36 cellular contexts compared by ENCODE assay signal in the genomic region with DNA sequence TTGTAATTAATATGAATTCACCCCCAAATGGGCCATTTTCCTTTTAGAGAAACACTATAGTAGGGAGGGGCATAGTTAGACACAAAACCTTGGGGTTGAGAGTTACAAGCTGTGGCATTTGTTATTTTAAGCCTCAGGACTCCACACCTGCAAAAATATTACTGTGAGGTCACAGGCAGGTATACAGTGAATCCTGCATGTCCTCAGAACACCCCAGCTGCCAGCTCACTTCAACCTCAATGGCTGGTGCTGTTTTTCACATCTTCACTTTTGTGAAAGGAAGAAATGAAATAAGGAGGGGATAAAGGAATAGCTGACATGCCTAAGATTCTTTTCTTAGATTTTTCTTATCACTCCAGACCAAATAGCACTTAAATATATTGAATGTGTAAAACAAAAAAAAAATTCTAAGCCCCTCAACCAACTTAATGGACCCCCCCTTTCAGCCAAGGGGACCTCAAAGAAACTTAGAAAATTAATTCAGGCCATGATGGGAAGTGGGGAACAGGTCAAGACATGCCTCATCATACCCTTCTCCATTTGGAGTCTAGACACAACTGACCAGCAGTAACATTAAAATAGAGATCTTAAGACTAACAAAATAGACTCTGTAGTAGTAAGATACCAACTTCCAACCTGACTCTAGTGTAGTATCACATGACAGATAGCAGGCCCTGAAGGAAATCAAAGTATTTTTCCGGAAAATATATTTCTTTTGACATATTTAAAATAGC. TPM values are rescaled to one million over a fixed set of nuclear protein-coding genes. Genes with fewer than 3 reads are reported as not detected.
DNase-seq lines count a peak whose midpoint lies in the region; ATAC-seq, FAIRE-seq and TF ChIP-seq lines count a peak whose summit lies in the region.
"Had no signal": no experiment of that assay in that cellular context is flagged by ENCODE, and none has a peak within 500 bp of the region (broad histone marks: within the 10 kb centered on the region; RNA-seq: fewer than 3 reads in every experiment).

No MANE protein-coding gene starts in this region.

- no peaks in the 10 kb centered on the region for H3K9me2 ChIP-seq in MM.1S (replicated peaks; ENCODE audit: insufficient read depth, low read length)

- peaks cover 15% of the 10 kb centered on the region for H3F3A ChIP-seq in MM.1S (ENCODE audit: insufficient read depth, low read length)

- H3K79me2 ChIP-seq in MM.1S (ENCODE audit: low read length), result peaks cover 90% of the 10 kb centered on the region

- no peaks in the 10 kb centered on the region for H4K20me1 ChIP-seq in MM.1S (ENCODE audit: insufficient read depth, low read length)

- peak overlapping the region; percentile 38; the same call in 1 of the 2 replicates for H3K9ac ChIP-seq in MM.1S (ENCODE audit: low read length)

- CTCF ChIA-PET in HEK293T (lab: Yijun Ruan, JAX), result no interaction called here

- POLR2A ChIA-PET in HEK293T (lab: Yijun Ruan, JAX), result no interaction called here

- ATAC-seq in GM21528 (IDR thresholded peaks at IDR 0.05; ENCODE audit: low FRiP score, unreplicated experiment), result no peak
- no peak for ATAC-seq in pancreas
- ATAC-seq: activated CD8-positive, alpha-beta T cell treated with anti-CD3 and anti-CD28 coated beads, Interleukin-2, amount 10 ng/mL, durations not matched to agents 7 days and 5 days; activated T-helper 17 cell treated with anti-CD3 and anti-CD28 coated beads, Interleukin-2, amount 50 U/mL, for 72 hours; body of pancreas; gastroesophageal sphincter; left lobe of liver; right cardiac atrium had no signal

- intact Hi-C loops in pancreas (cut with DNase I), result no loop called here

- H3K4me2 ChIP-seq in MM.1S (ENCODE audit: low read depth, low read length), result peak overlapping the region; percentile 35
- H3K4me2 ChIP-seq: hepatocyte had no signal

- H3K27ac Mint-ChIP-seq in mesothelial cell of epicardium, result peak overlapping the region; percentile 89
- H3K27ac Mint-ChIP-seq: activated CD8-positive, alpha-beta T cell treated with anti-CD3 and anti-CD28 coated beads, Interleukin-2, amount 10 ng/mL, durations not matched to agents 7 days and 5 days; activated naive CD4-positive, alpha-beta T cell treated with anti-CD3 and anti-CD28 coated beads, Interleukin-2, amount 10 ng/mL, durations not matched to agents 7 days and 5 days; activated T-helper 17 cell treated with anti-CD3 and anti-CD28 coated beads, Interleukin-2, amount 50 U/mL, for 72 hours; memory B cell; stimulated activated naive CD8-positive, alpha-beta T cell treated with anti-CD3 and anti-CD28 coated beads, Interleukin-15, Interleukin-2, amounts not matched to agents 100 ng/mL and 50 ng/mL, for 24 hours had no signal

- no peak for FAIRE-seq in pancreas (lab: Jason Lieb, UNC)

- H2AFZ ChIP-seq in MM.1S (ENCODE audit: low read length), result no peak overlapping the region
- H2AFZ ChIP-seq: hepatocyte had no signal

- DNase-seq in H7 (peak; percentile 32), MM.1S (peak; percentile 90), epithelial cell of prostate (ENCODE audit: low read depth, low spot score) (no peak), mesothelial cell of epicardium (ENCODE audit: low spot score in 2 of 2, unreplicated experiment in 2 of 2) (no peak), NAMALWA (ENCODE audit: low spot score) (no peak), HEK293T (ENCODE audit: extremely low spot score) (no peak), pancreas (no peak)
- DNase-seq: activated CD4-positive, alpha-beta T cell treated with anti-CD3 and anti-CD28 coated beads for 4 hours; activated CD8-positive, alpha-beta T cell treated with anti-CD3 and anti-CD28 coated beads, Interleukin-2, amount 10 ng/mL, durations not matched to agents 7 days and 5 days; activated naive CD4-positive, alpha-beta T cell treated with anti-CD3 and anti-CD28 coated beads, Interleukin-2, amount 10 ng/mL, durations not matched to agents 7 days and 5 days; adrenal gland; AML-193; body of pancreas; CD4-positive, CD25-positive, alpha-beta regulatory T cell; DND-41; HCEC 1CT; KBM-7; NCI-H1417 treated with DMSO at 0.1 percent for 48 hours; NCI-H2081; NCI-H226; NCI-H69; right cardiac atrium; SHP77 treated with DMSO at 0.1 percent for 48 hours; stimulated activated CD4-positive, alpha-beta T cell treated with anti-CD3 and anti-CD28 coated beads, Interleukin-2, amount 100 ng/mL, for 24 hours; stimulated activated CD8-positive, alpha-beta memory T cell treated with anti-CD3 and anti-CD28 coated beads, Interleukin-4, amount 100 ng/mL, for 48 hours; uterus had no signal

- H3K9me3 Mint-ChIP-seq in mesothelial cell of epicardium, result no peaks in the 10 kb centered on the region
- H3K9me3 Mint-ChIP-seq: activated naive CD4-positive, alpha-beta T cell treated with anti-CD3 and anti-CD28 coated beads, Interleukin-2, amount 10 ng/mL, durations not matched to agents 7 days and 5 days; activated T-helper 17 cell treated with anti-CD3 and anti-CD28 coated beads, Interleukin-2, amount 50 U/mL, for 72 hours; CD4-positive, CD25-positive, alpha-beta regulatory T cell; memory B cell; stimulated activated naive CD8-positive, alpha-beta T cell treated with anti-CD3 and anti-CD28 coated beads, Interleukin-15, Interleukin-2, amounts not matched to agents 100 ng/mL and 50 ng/mL, for 24 hours had no signal

- H3K9me3 ChIP-seq in MM.1S (replicated peaks; ENCODE audit: insufficient read depth, low read length) (no peaks in the 10 kb centered on the region), pancreas (no peaks in the 10 kb centered on the region)
- H3K9me3 ChIP-seq: adrenal gland, body of pancreas, gastroesophageal sphincter, neutrophil, thoracic aorta, uterus had no signal

- no peak overlapping the region for H3K4me3 Mint-ChIP-seq in mesothelial cell of epicardium
- H3K4me3 Mint-ChIP-seq: activated CD8-positive, alpha-beta T cell treated with anti-CD3 and anti-CD28 coated beads, Interleukin-2, amount 10 ng/mL, durations not matched to agents 7 days and 5 days; activated naive CD4-positive, alpha-beta T cell treated with anti-CD3 and anti-CD28 coated beads, Interleukin-2, amount 10 ng/mL, durations not matched to agents 7 days and 5 days; activated T-helper 17 cell treated with anti-CD3 and anti-CD28 coated beads, Interleukin-2, amount 50 U/mL, for 72 hours; CD4-positive, CD25-positive, alpha-beta regulatory T cell; memory B cell; stimulated activated naive CD8-positive, alpha-beta T cell treated with anti-CD3 and anti-CD28 coated beads, Interleukin-15, Interleukin-2, amounts not matched to agents 100 ng/mL and 50 ng/mL, for 24 hours had no signal

- TF ChIP-seq CTCF in MM.1S (IDR thresholded peaks at IDR 0.05; ENCODE audit: low read length), result no peak
- no peak for TF ChIP-seq CTCF in mesothelial cell of epicardium (IDR thresholded peaks at IDR 0.05; ENCODE audit: unreplicated experiment)
- no peak for TF ChIP-seq CTCF in pancreas (IDR thresholded peaks at IDR 0.05)

- H3K4me1 Mint-ChIP-seq in mesothelial cell of epicardium, result peaks cover 13% of the 10 kb centered on the region
- H3K4me1 Mint-ChIP-seq: activated naive CD4-positive, alpha-beta T cell treated with anti-CD3 and anti-CD28 coated beads, Interleukin-2, amount 10 ng/mL, durations not matched to agents 7 days and 5 days had no signal

- peaks cover 2% of the 10 kb centered on the region for H3K36me3 ChIP-seq in H7 (replicated peaks; ENCODE audit: control insufficient read depth, insufficient read depth, low read length)
- H3K36me3 ChIP-seq in MM.1S (replicated peaks; ENCODE audit: insufficient read depth, low read length), result no peaks in the 10 kb centered on the region
- H3K36me3 ChIP-seq in pancreas, result no peaks in the 10 kb centered on the region
- H3K36me3 ChIP-seq: adrenal gland, thoracic aorta, uterus had no signal

- H3K27ac ChIP-seq in MM.1S (ENCODE audit: low read length) (peak overlapping the region; percentile 85), epithelial cell of prostate (peak overlapping the region; percentile 62), pancreas (no peak overlapping the region)
- H3K27ac ChIP-seq: adrenal gland, body of pancreas, gastroesophageal sphincter, hepatocyte, neutrophil, thoracic aorta, uterus, VCaP had no signal

- WGBS in pancreas, 2 donors, result 92 to 98% methylated on average over 1 of the region's 1 CpG

- peaks cover 10% of the 10 kb centered on the region for H3K36me3 Mint-ChIP-seq in mesothelial cell of epicardium

- H3K4me3 ChIP-seq in H7 (ENCODE audit: insufficient read depth, low read depth, low read length), result no peak overlapping the region
- no peak overlapping the region for H3K4me3 ChIP-seq in MM.1S (ENCODE audit: low read length)
- H3K4me3 ChIP-seq in pancreas, result no peak overlapping the region
- H3K4me3 ChIP-seq: adrenal gland, body of pancreas, gastroesophageal sphincter, hepatocyte, thoracic aorta, uterus had no signal

- H3K27me3 ChIP-seq in H7 (ENCODE audit: control insufficient read depth, insufficient read depth, low read length), result no peaks in the 10 kb centered on the region
- H3K27me3 ChIP-seq in MM.1S (replicated peaks; ENCODE audit: insufficient read depth, low read length), result no peaks in the 10 kb centered on the region
- no peaks in the 10 kb centered on the region for H3K27me3 ChIP-seq in pancreas
- H3K27me3 ChIP-seq: adrenal gland, body of pancreas, gastroesophageal sphincter, hepatocyte, neutrophil, uterus had no signal

- no peaks in the 10 kb centered on the region for H3K27me3 Mint-ChIP-seq in mesothelial cell of epicardium (ENCODE audit: low read depth)
- H3K27me3 Mint-ChIP-seq: activated naive CD4-positive, alpha-beta T cell treated with anti-CD3 and anti-CD28 coated beads, Interleukin-2, amount 10 ng/mL, durations not matched to agents 7 days and 5 days; activated T-helper 17 cell treated with anti-CD3 and anti-CD28 coated beads, Interleukin-2, amount 50 U/mL, for 72 hours; CD4-positive, CD25-positive, alpha-beta regulatory T cell; memory B cell; stimulated activated naive CD8-positive, alpha-beta T cell treated with anti-CD3 and anti-CD28 coated beads, Interleukin-15, Interleukin-2, amounts not matched to agents 100 ng/mL and 50 ng/mL, for 24 hours had no signal

- peaks cover 39% of the 10 kb centered on the region for H3K4me1 ChIP-seq in MM.1S (ENCODE audit: low read length)
- peaks cover 0 to 6% (median 0%) of the 10 kb centered on the region in 3 donors for H3K4me1 ChIP-seq in pancreas
- H3K4me1 ChIP-seq: adrenal gland, body of pancreas, uterus had no signal

TF ChIP-seq in HEK293T, 16 proteins besides CTCF, POLR2A, EP300 and RAD21 (continues in another document):
- TF ChIP-seq ELF4 (IDR thresholded peaks at IDR 0.05), result no peak
- no peak for TF ChIP-seq SUZ12 (IDR thresholded peaks at IDR 0.05)
- no peak for TF ChIP-seq FOXK2 (IDR thresholded peaks at IDR 0.05)

RNA-seq across cellular contexts. Expression of a gene that starts 9.2 kb away (rescaled TPM):
- 14.1 and 22.6 TPM in 2 replicates for total RNA-seq in H7 (2014; rRNA removed; shearing (Covaris generic))
- total RNA-seq in mesothelial cell of epicardium, result 13.6 to 15.9 TPM (median 15.2 TPM) in 3 replicates
- total RNA-seq in pancreas, result 1 to 10 TPM; 3.9 to 6.9 (median 5.6) TPM
- polyA plus RNA-seq in pancreas, result 10 to 100 TPM in 1 of 2 donors, 1 to 10 TPM in 1; 4.7 to 10.0 TPM

RNA-seq across cellular contexts. Expression of a gene that starts 9.6 kb away (rescaled TPM):
- 68.9 and 76.8 TPM in 2 replicates for total RNA-seq in H7 (2014; rRNA removed; shearing (Covaris generic))
- total RNA-seq in mesothelial cell of epicardium, result 27.0 to 30.3 TPM (median 27.8 TPM) in 3 replicates
- total RNA-seq in pancreas, result 1 to 10 TPM; 3.7 to 9.7 (median 5.9) TPM
- 1 to 10 TPM; 1.9 to 5.0 TPM for polyA plus RNA-seq in pancreas

Comparison
In these comparisons a context has a peak if more than half of its experiments do, and no peak if none do; other contexts are left out.
1. DNase-seq: peak in H7 (single experiment) and MM.1S (single experiment); none in epithelial cell of prostate (single experiment), mesothelial cell of epicardium (0 of 2), NAMALWA (single experiment), HEK293T (single experiment) and pancreas (0 of 6).
2. H3K27ac ChIP-seq: peak in MM.1S (single experiment) and epithelial cell of prostate (single experiment); none in pancreas (0 of 4).